In genomic region chr4:103478729-103479128, GRCh38 we compare ENCODE assay signal across 18 cellular contexts.
A peak's percentile ranks its signal among the peaks of the same experiment; 100 is the strongest.
DNase-seq lines count a peak whose midpoint lies in the region; ATAC-seq and TF ChIP-seq lines count a peak whose summit lies in the region.
"Had no signal": no experiment of that assay in that cellular context is flagged by ENCODE, and none has a peak within 500 bp of the region (broad histone marks: within the 10 kb centered on the region; RNA-seq: fewer than 3 reads in every experiment).

No MANE protein-coding gene starts in this region.

- DNase-seq in AG09319 (ENCODE audit: extremely low read depth, low read depth) (no peak), NB4 (ENCODE audit: low read depth) (peak; percentile 8), choroid plexus epithelial cell (ENCODE audit: low read depth) (peak; percentile 11), iPS-NIHi11 (ENCODE audit: low spot score) (no peak), DMS153 treated with DMSO at 0.1 percent for 48 hours (lab: John Stamatoyannopoulos, UW; ENCODE audit: unreplicated experiment) (no peak), GF-D8 (lab: John Stamatoyannopoulos, UW) (no peak)
- DNase-seq: activated CD4-positive, alpha-beta T cell treated with anti-CD3 and anti-CD28 coated beads, Interleukin-2, amount 50 U/mL, for 48 hours; activated naive CD4-positive, alpha-beta T cell treated with anti-CD3 and anti-CD28 coated beads, Interleukin-2, amount 10 ng/mL, durations not matched to agents 7 days and 5 days; activated T-cell treated with anti-CD3 and anti-CD28 coated beads, Interleukin-2, amount 50 U/mL, for 1 hour; body of pancreas; MG63; natural killer cell; NCI-H2107; posterior cingulate gyrus; small intestine had no signal

- H3K4me3 ChIP-seq in NB4 (ENCODE audit: low read depth, low read length) (no peak overlapping the region), choroid plexus epithelial cell (ENCODE audit: low read depth, low read length) (no peak overlapping the region)
- H3K4me3 ChIP-seq: body of pancreas, lung, MG63 had no signal

- no peak for TF ChIP-seq POLR2A in NB4 (IDR thresholded peaks at IDR 0.05; ENCODE audit: extremely low read depth, insufficient read length)

- TF ChIP-seq CTCF in AG09319 (IDR thresholded peaks at IDR 0.05; ENCODE audit: low read depth, low read length) (peak; percentile 27), NB4 (IDR thresholded peaks at IDR 0.05; ENCODE audit: low read depth, low read length) (no peak), choroid plexus epithelial cell (conservative IDR thresholded peaks at IDR 0.05; ENCODE audit: low read depth, low read length) (peak; percentile 10)

- ATAC-seq in GM18502 (IDR thresholded peaks at IDR 0.05; ENCODE audit: poor library complexity, unreplicated experiment): peak; percentile 50
- ATAC-seq in HG03196 (IDR thresholded peaks at IDR 0.05; ENCODE audit: unreplicated experiment): no peak
- ATAC-seq: body of pancreas, natural killer cell had no signal

Comparison
In these comparisons a context has a peak if more than half of its experiments do, and no peak if none do; other contexts are left out.
1. DNase-seq: peak in NB4 (single experiment) and choroid plexus epithelial cell (single experiment); none in AG09319 (single experiment), iPS-NIHi11 (single experiment), DMS153 treated with DMSO at 0.1 percent for 48 hours (single experiment) and GF-D8 (single experiment).